ENCODE assay signal across 1 cellular context in the genomic region with DNA sequence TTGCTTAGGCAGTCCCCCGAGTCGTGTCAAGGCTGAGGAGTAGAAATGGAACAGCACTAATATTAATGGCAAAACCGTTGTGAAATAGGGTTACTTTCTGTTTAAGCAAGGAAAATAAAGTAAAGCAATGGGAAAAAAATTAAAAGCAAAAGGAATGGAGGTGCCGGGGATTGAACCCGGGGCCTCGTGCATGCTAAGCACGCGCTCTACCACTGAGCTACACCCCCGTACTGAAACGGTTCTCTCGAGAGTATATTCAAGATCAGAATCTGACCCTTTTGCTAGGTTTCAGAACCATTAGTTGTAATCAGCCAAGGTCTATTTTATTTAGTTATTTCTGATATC.
TF ChIP-seq lines count a peak whose summit lies in the region.

No MANE protein-coding gene starts in this region.

TF ChIP-seq in HepG2, 621 proteins besides CTCF, POLR2A, EP300 and RAD21 (continued from another document and continues in another):
- TF ChIP-seq ZNF10 (CRISPR knock-in tag; IDR thresholded peaks at IDR 0.05; ENCODE audit: borderline replicate concordance, low read depth), result no peak
- TF ChIP-seq NR1H2 (CRISPR knock-in tag; IDR thresholded peaks at IDR 0.05; ENCODE audit: borderline replicate concordance, low read depth), result no peak
- no peak for TF ChIP-seq HIVEP1 (CRISPR knock-in tag; IDR thresholded peaks at IDR 0.05)
- peak; percentile 31; the same call in 1 of the 2 replicates for TF ChIP-seq ZNF441 (CRISPR knock-in tag; IDR thresholded peaks at IDR 0.05; ENCODE audit: borderline replicate concordance)
- TF ChIP-seq, protein P1, sequence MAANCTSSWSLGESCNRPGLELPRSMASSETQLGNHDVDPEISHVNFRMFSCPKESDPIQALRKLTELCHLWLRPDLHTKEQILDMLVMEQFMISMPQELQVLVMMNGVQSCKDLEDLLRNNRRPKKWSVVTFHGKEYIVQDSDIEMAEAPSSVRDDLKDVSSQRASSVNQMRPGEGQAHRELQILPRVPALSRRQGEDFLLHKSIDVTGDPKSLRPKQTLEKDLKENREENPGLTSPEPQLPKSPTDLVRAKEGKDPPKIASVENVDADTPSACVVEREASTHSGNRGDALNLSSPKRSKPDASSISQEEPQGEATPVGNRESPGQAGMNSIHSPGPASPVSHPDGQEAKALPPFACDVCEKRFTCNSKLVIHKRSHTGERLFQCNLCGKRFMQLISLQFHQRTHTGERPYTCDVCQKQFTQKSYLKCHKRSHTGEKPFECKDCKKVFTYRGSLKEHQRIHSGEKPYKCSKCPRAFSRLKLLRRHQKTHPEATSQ (CRISPR knock-in tag; IDR thresholded peaks at IDR 0.05; ENCODE audit: borderline replicate concordance), result no peak
- TF ChIP-seq ZBTB8A (CRISPR knock-in tag; IDR thresholded peaks at IDR 0.05; ENCODE audit: borderline replicate concordance, low read depth), result no peak
- no peak; the same call in 1 of the 2 replicates for TF ChIP-seq SIN3A (IDR thresholded peaks at IDR 0.05; ENCODE audit: borderline replicate concordance, low read depth, low read length)
- TF ChIP-seq SUZ12 (IDR thresholded peaks at IDR 0.05; ENCODE audit: low read depth, low read length), result no peak
- no peak for TF ChIP-seq AHR (CRISPR knock-in tag; IDR thresholded peaks at IDR 0.05)
- TF ChIP-seq TP53 (CRISPR knock-in tag; conservative IDR thresholded peaks at IDR 0.05), result no peak
- no peak for TF ChIP-seq MAZ (IDR thresholded peaks at IDR 0.05; ENCODE audit: borderline replicate concordance, low read depth, low read length)
- TF ChIP-seq MAZ (CRISPR knock-in tag; IDR thresholded peaks at IDR 0.05; ENCODE audit: low read depth), result no peak
- peak; percentile 57; the same call in 1 of the 2 replicates for TF ChIP-seq ZNF614 (CRISPR knock-in tag; IDR thresholded peaks at IDR 0.05; ENCODE audit: borderline replicate concordance)
- no peak for TF ChIP-seq ZBTB1 (CRISPR knock-in tag; IDR thresholded peaks at IDR 0.05; ENCODE audit: borderline replicate concordance)
- TF ChIP-seq ZNF761 (CRISPR knock-in tag; conservative IDR thresholded peaks at IDR 0.05), result no peak
- no peak for TF ChIP-seq NCOA2 (CRISPR knock-in tag; IDR thresholded peaks at IDR 0.05)
- TF ChIP-seq TCF12 (IDR thresholded peaks at IDR 0.05), result no peak
- TF ChIP-seq TCF12 (CRISPR knock-in tag; IDR thresholded peaks at IDR 0.05), result no peak
- 0 out of 2 replicates have a peak, but pooled peaks have one; percentile 9 for TF ChIP-seq ZNF232 (CRISPR knock-in tag; IDR thresholded peaks at IDR 0.05; ENCODE audit: borderline replicate concordance)
- TF ChIP-seq ZNF253 (CRISPR knock-in tag; IDR thresholded peaks at IDR 0.05; ENCODE audit: borderline replicate concordance), result no peak
- TF ChIP-seq, protein P2, sequence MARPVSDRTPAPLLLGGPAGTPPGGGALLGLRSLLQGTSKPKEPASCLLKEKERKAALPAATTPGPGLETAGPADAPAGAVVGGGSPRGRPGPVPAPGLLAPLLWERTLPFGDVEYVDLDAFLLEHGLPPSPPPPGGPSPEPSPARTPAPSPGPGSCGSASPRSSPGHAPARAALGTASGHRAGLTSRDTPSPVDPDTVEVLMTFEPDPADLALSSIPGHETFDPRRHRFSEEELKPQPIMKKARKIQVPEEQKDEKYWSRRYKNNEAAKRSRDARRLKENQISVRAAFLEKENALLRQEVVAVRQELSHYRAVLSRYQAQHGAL (CRISPR knock-in tag; IDR thresholded peaks at IDR 0.05; ENCODE audit: not compliant biosample characterization), result no peak
- TF ChIP-seq TAF15 (IDR thresholded peaks at IDR 0.05; ENCODE audit: low read depth, low read length, poor library complexity, severe bottlenecking), result no peak
- TF ChIP-seq, protein P3, sequence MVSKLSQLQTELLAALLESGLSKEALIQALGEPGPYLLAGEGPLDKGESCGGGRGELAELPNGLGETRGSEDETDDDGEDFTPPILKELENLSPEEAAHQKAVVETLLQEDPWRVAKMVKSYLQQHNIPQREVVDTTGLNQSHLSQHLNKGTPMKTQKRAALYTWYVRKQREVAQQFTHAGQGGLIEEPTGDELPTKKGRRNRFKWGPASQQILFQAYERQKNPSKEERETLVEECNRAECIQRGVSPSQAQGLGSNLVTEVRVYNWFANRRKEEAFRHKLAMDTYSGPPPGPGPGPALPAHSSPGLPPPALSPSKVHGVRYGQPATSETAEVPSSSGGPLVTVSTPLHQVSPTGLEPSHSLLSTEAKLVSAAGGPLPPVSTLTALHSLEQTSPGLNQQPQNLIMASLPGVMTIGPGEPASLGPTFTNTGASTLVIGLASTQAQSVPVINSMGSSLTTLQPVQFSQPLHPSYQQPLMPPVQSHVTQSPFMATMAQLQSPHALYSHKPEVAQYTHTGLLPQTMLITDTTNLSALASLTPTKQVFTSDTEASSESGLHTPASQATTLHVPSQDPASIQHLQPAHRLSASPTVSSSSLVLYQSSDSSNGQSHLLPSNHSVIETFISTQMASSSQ (IDR thresholded peaks at IDR 0.05; ENCODE audit: low read depth), result no peak
- TF ChIP-seq, protein P3 (CRISPR knock-in tag; IDR thresholded peaks at IDR 0.05; ENCODE audit: borderline replicate concordance), result no peak
- TF ChIP-seq ZNF121 (CRISPR knock-in tag; IDR thresholded peaks at IDR 0.05), result 0 out of 2 replicates have a peak, but pooled peaks have one; percentile 6
- no peak for TF ChIP-seq ZNF720 (CRISPR knock-in tag; IDR thresholded peaks at IDR 0.05)
- TF ChIP-seq HOXA5 (CRISPR knock-in tag; IDR thresholded peaks at IDR 0.05), result no peak; the same call in 1 of the 2 replicates
- no peak for TF ChIP-seq FOXK1 (CRISPR knock-in tag; IDR thresholded peaks at IDR 0.05; ENCODE audit: borderline replicate concordance, low read depth)
- 0 out of 2 replicates have a peak, but pooled peaks have one; percentile 26 for TF ChIP-seq ZNF589 (CRISPR knock-in tag; conservative IDR thresholded peaks at IDR 0.05)
- TF ChIP-seq ZNF335 (CRISPR knock-in tag; IDR thresholded peaks at IDR 0.05), result no peak
- TF ChIP-seq MTA3 (CRISPR knock-in tag; IDR thresholded peaks at IDR 0.05), result no peak
- TF ChIP-seq, protein P4, sequence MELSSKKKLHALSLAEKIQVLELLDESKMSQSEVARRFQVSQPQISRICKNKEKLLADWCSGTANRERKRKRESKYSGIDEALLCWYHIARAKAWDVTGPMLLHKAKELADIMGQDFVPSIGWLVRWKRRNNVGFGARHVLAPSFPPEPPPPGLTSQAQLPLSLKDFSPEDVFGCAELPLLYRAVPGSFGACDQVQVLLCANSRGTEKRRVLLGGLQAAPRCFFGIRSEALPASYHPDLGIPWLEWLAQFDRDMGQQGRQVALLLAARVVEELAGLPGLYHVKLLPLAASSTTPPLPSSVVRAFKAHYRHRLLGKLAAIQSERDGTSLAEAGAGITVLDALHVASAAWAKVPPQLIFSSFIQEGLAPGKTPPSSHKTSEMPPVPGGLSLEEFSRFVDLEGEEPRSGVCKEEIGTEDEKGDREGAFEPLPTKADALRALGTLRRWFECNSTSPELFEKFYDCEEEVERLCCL (CRISPR knock-in tag; IDR thresholded peaks at IDR 0.05; ENCODE audit: borderline replicate concordance), result no peak
- TF ChIP-seq, protein P5, sequence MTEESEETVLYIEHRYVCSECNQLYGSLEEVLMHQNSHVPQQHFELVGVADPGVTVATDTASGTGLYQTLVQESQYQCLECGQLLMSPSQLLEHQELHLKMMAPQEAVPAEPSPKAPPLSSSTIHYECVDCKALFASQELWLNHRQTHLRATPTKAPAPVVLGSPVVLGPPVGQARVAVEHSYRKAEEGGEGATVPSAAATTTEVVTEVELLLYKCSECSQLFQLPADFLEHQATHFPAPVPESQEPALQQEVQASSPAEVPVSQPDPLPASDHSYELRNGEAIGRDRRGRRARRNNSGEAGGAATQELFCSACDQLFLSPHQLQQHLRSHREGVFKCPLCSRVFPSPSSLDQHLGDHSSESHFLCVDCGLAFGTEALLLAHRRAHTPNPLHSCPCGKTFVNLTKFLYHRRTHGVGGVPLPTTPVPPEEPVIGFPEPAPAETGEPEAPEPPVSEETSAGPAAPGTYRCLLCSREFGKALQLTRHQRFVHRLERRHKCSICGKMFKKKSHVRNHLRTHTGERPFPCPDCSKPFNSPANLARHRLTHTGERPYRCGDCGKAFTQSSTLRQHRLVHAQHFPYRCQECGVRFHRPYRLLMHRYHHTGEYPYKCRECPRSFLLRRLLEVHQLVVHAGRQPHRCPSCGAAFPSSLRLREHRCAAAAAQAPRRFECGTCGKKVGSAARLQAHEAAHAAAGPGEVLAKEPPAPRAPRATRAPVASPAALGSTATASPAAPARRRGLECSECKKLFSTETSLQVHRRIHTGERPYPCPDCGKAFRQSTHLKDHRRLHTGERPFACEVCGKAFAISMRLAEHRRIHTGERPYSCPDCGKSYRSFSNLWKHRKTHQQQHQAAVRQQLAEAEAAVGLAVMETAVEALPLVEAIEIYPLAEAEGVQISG (CRISPR knock-in tag; IDR thresholded peaks at IDR 0.05), result no peak; the same call in 1 of the 2 replicates
- TF ChIP-seq ZNF737 (CRISPR knock-in tag; IDR thresholded peaks at IDR 0.05; ENCODE audit: borderline replicate concordance), result no peak
- TF ChIP-seq ZEB1 (IDR thresholded peaks at IDR 0.05; ENCODE audit: insufficient replicate concordance, low read depth), result no peak
- no peak for TF ChIP-seq ZKSCAN1 (IDR thresholded peaks at IDR 0.05; ENCODE audit: low read length)
- TF ChIP-seq CREB1 (IDR thresholded peaks at IDR 0.05), result no peak
- TF ChIP-seq CREB1 (CRISPR knock-in tag; IDR thresholded peaks at IDR 0.05), result no peak
- TF ChIP-seq THYN1 (CRISPR knock-in tag; IDR thresholded peaks at IDR 0.05; ENCODE audit: borderline replicate concordance, low read depth), result no peak
- TF ChIP-seq MED1 (CRISPR knock-in tag; IDR thresholded peaks at IDR 0.05), result 0 out of 2 replicates have a peak, but pooled peaks have one; percentile 28
- 0 out of 2 replicates have a peak, but pooled peaks have one; percentile 15 for TF ChIP-seq FOXJ3 (CRISPR knock-in tag; IDR thresholded peaks at IDR 0.05; ENCODE audit: borderline replicate concordance)
- TF ChIP-seq TBP (CRISPR knock-in tag; IDR thresholded peaks at IDR 0.05), result no peak
- TF ChIP-seq, protein P6, sequence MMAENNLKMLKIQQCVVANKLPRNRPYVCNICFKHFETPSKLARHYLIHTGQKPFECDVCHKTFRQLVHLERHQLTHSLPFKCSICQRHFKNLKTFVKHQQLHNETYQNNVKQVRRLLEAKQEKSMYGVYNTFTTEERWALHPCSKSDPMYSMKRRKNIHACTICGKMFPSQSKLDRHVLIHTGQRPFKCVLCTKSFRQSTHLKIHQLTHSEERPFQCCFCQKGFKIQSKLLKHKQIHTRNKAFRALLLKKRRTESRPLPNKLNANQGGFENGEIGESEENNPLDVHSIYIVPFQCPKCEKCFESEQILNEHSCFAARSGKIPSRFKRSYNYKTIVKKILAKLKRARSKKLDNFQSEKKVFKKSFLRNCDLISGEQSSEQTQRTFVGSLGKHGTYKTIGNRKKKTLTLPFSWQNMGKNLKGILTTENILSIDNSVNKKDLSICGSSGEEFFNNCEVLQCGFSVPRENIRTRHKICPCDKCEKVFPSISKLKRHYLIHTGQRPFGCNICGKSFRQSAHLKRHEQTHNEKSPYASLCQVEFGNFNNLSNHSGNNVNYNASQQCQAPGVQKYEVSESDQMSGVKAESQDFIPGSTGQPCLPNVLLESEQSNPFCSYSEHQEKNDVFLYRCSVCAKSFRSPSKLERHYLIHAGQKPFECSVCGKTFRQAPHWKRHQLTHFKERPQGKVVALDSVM (CRISPR knock-in tag; IDR thresholded peaks at IDR 0.05), result no peak
- TF ChIP-seq ADNP (CRISPR knock-in tag; IDR thresholded peaks at IDR 0.05), result no peak
- TF ChIP-seq, protein P7, sequence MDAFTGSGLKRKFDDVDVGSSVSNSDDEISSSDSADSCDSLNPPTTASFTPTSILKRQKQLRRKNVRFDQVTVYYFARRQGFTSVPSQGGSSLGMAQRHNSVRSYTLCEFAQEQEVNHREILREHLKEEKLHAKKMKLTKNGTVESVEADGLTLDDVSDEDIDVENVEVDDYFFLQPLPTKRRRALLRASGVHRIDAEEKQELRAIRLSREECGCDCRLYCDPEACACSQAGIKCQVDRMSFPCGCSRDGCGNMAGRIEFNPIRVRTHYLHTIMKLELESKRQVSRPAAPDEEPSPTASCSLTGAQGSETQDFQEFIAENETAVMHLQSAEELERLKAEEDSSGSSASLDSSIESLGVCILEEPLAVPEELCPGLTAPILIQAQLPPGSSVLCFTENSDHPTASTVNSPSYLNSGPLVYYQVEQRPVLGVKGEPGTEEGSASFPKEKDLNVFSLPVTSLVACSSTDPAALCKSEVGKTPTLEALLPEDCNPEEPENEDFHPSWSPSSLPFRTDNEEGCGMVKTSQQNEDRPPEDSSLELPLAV (CRISPR knock-in tag; conservative IDR thresholded peaks at IDR 0.05; ENCODE audit: low read depth), result no peak
- TF ChIP-seq ZFP62 (CRISPR knock-in tag; IDR thresholded peaks at IDR 0.05), result no peak
- no peak for TF ChIP-seq ZNF143 (CRISPR knock-in tag; IDR thresholded peaks at IDR 0.05)
- no peak for TF ChIP-seq CCAR2 (optimal IDR thresholded peaks at IDR 0.05; ENCODE audit: low read depth, low read length)
- no peak for TF ChIP-seq U2AF2 (IDR thresholded peaks at IDR 0.05; ENCODE audit: low read depth, low read length)
- no peak for TF ChIP-seq ZNF205 (CRISPR knock-in tag; IDR thresholded peaks at IDR 0.05)
- TF ChIP-seq ZNF652 (CRISPR knock-in tag; IDR thresholded peaks at IDR 0.05; ENCODE audit: borderline replicate concordance, low read depth), result no peak
- no peak for TF ChIP-seq ZNF709 (CRISPR knock-in tag; IDR thresholded peaks at IDR 0.05)
- no peak for TF ChIP-seq KAT8 (CRISPR knock-in tag; IDR thresholded peaks at IDR 0.05)
- no peak for TF ChIP-seq ZNF17 (CRISPR knock-in tag; IDR thresholded peaks at IDR 0.05)
- TF ChIP-seq, protein P8, sequence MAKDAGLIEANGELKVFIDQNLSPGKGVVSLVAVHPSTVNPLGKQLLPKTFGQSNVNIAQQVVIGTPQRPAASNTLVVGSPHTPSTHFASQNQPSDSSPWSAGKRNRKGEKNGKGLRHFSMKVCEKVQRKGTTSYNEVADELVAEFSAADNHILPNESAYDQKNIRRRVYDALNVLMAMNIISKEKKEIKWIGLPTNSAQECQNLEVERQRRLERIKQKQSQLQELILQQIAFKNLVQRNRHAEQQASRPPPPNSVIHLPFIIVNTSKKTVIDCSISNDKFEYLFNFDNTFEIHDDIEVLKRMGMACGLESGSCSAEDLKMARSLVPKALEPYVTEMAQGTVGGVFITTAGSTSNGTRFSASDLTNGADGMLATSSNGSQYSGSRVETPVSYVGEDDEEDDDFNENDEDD (CRISPR knock-in tag; IDR thresholded peaks at IDR 0.05; ENCODE audit: borderline replicate concordance), result no peak
- no peak for TF ChIP-seq ZNF619 (CRISPR knock-in tag; IDR thresholded peaks at IDR 0.05)
